In genomic region chr14:23417269-23417668, GRCh38 we compare ENCODE assay signal across 19 cellular contexts. TPM values are rescaled to one million over a fixed set of nuclear protein-coding genes. Genes with fewer than 3 reads are reported as not detected.
"Had no signal": no experiment of that assay in that cellular context is flagged by ENCODE, and none has a peak within 500 bp of the region (broad histone marks: within the 10 kb centered on the region; RNA-seq: fewer than 3 reads in every experiment).

No MANE protein-coding gene starts in this region.

RNA-seq across cellular contexts. Expression of gene MYH6, which starts 9.2 kb away (rescaled TPM):
- total RNA-seq: chondrocyte, dermis microvascular lymphatic vessel endothelial cell, endodermal cell, esophagus mucosa, esophagus squamous epithelium, gastroesophageal sphincter, kidney epithelial cell, lung microvascular endothelial cell, mesenteric fat pad, mesothelial cell of epicardium had no signal
- polyA plus RNA-seq: keratinocyte had no signal

RNA-seq across cellular contexts. Expression of gene MYH7, which starts 18.2 kb away (rescaled TPM):
- total RNA-seq: chondrocyte, dermis microvascular lymphatic vessel endothelial cell, esophagus squamous epithelium, gastroesophageal sphincter, kidney epithelial cell, lung microvascular endothelial cell, mesenteric fat pad, mesothelial cell of epicardium had no signal
- polyA plus RNA-seq: keratinocyte had no signal

RNA-seq across cellular contexts. Expression of gene CMTM5, which starts 40.4 kb away (rescaled TPM):
- total RNA-seq: chondrocyte, dermis microvascular lymphatic vessel endothelial cell, esophagus mucosa, esophagus squamous epithelium, kidney epithelial cell, lung microvascular endothelial cell, mesenteric fat pad, mesothelial cell of epicardium, myocyte had no signal
- polyA plus RNA-seq: keratinocyte had no signal

RNA-seq across cellular contexts. Expression of gene IL25, which starts 44.7 kb away (rescaled TPM):
- total RNA-seq: chondrocyte, colonic mucosa, dermis microvascular lymphatic vessel endothelial cell, endodermal cell, esophagus mucosa, esophagus squamous epithelium, gastroesophageal sphincter, kidney epithelial cell, left cardiac atrium, left lung, lower leg skin, lower lobe of right lung, lung microvascular endothelial cell, mesenteric fat pad, mesothelial cell of epicardium, mucosa of descending colon, myocyte had no signal
- polyA plus RNA-seq: heart right ventricle, keratinocyte had no signal
